8 cellular contexts compared by ENCODE assay signal in genomic region chr22:41940853-41941765, GRCh38. TPM values are rescaled to one million over a fixed set of nuclear protein-coding genes. Genes with fewer than 3 reads are reported as not detected.
DNase-seq lines count a peak whose midpoint lies in the region; ATAC-seq, FAIRE-seq and TF ChIP-seq lines count a peak whose summit lies in the region.

No MANE protein-coding gene starts in this region.

- DNase-seq in AG04450 (ENCODE audit: low read depth, low spot score) = peak; percentile 64
- DNase-seq in SHP77 (lab: John Stamatoyannopoulos, UW) = peak; percentile 43 to 54
- DNase-seq in activated naive CD4-positive, alpha-beta T cell (lab: John Stamatoyannopoulos, UW) = peak; percentile 57 to 81 (median 64)
- peak; percentile 73 to 86 for DNase-seq in frontal cortex (ENCODE audit: low spot score in 2 of 2)
- DNase-seq in osteocyte (ENCODE audit: extremely low spot score, unreplicated experiment) = peak; percentile 95

- no peaks in the 10 kb centered on the region for H3K9me3 Mint-ChIP-seq in IgD-negative memory B cell
- H3K9me3 Mint-ChIP-seq in osteocyte (ENCODE audit: unreplicated experiment) = no peaks in the 10 kb centered on the region

- H3K4me1 Mint-ChIP-seq in IgD-negative memory B cell (peaks cover 25 to 45% (median 42%) of the 10 kb centered on the region in 3 donors), osteocyte (ENCODE audit: unreplicated experiment) (peaks cover 17% of the 10 kb centered on the region)

- H3K27ac Mint-ChIP-seq in IgD-negative memory B cell (peak overlapping the region; percentile 95 to 100 (median 100)), osteocyte (ENCODE audit: unreplicated experiment) (peak overlapping the region; percentile 89)

- no peaks in the 10 kb centered on the region for H3K27me3 ChIP-seq in AG04450 (ENCODE audit: control insufficient read depth, insufficient read depth, low read length)

- peaks cover 3% of the 10 kb centered on the region for H3K27me3 Mint-ChIP-seq in IgD-negative memory B cell
- no peaks in the 10 kb centered on the region for H3K27me3 Mint-ChIP-seq in osteocyte (ENCODE audit: unreplicated experiment)

- H3K27ac ChIP-seq in AG04450 (ENCODE audit: low read depth, low read length) = peak overlapping the region; percentile 88
- peak overlapping the region; percentile 72 for H3K27ac ChIP-seq in temporal lobe (ENCODE audit: low read depth, low read length)

- H3K9me3 ChIP-seq in AG04450 (ENCODE audit: control insufficient read depth, insufficient read depth, low read length) = no peaks in the 10 kb centered on the region; the same call in 1 of the 2 replicates

- H3K4me3 Mint-ChIP-seq in IgD-negative memory B cell (peak overlapping the region; percentile 85 to 96 (median 94)), osteocyte (ENCODE audit: unreplicated experiment) (no peak overlapping the region)

- FAIRE-seq in frontal cortex (lab: Jason Lieb, UNC) = no peak

- POLR2A ChIA-PET in AG04450 (lab: Yijun Ruan, JAX) = interaction anchor here (0.5 to 1.6 kb wide), 4 partner anchors 21 to 252 kb away, joined by 3 to 6 read pairs (median 3); partner anchors contain the start of gene SNU13

- H3K36me3 Mint-ChIP-seq in IgD-negative memory B cell (peaks cover 2% of the 10 kb centered on the region), osteocyte (ENCODE audit: unreplicated experiment) (no peaks in the 10 kb centered on the region)

- H3K4me3 ChIP-seq in AG04450 (ENCODE audit: low read depth, low read length) = no peak overlapping the region

- TF ChIP-seq CTCF in AG04450 (IDR thresholded peaks at IDR 0.05; ENCODE audit: low read depth, low read length) (peak; percentile 89), osteocyte (IDR thresholded peaks at IDR 0.05) (peak; percentile 93)

- CTCF ChIA-PET in AG04450 (lab: Charles Lee) = interaction anchor here (0.6 to 9.4 kb wide), 30 partner anchors 10 to 278 kb away, joined by 3 to 281 read pairs (median 4); partner anchors contain the start of genes CCDC134, MEI1, SMIM45 and TNFRSF13C

- peak; percentile 32 for ATAC-seq in GM18868 (IDR thresholded peaks at IDR 0.05; ENCODE audit: unreplicated experiment)

RNA-seq across cellular contexts. Expression of gene CENPM, which starts 5.8 kb away (rescaled TPM):
- polyA plus RNA-seq in AG04450 (2011; rRNA removed) (5.1 and 6.8 TPM in 2 replicates), IgD-negative memory B cell (28.7 TPM)
- polyA minus RNA-seq in AG04450 (2011; rRNA and poly(A)+ RNA removed) = 3.9 and 4.1 TPM in 2 replicates
- total RNA-seq in frontal cortex (3.7 TPM), osteocyte (6.9 and 7.2 TPM in 2 replicates), temporal lobe (3.0 TPM)

RNA-seq across cellular contexts. Expression of gene TNFRSF13C, which starts 14.5 kb away (rescaled TPM):
- 0.06 and 0.07 TPM in 2 replicates for polyA plus RNA-seq in AG04450 (2011; rRNA removed)
- 0.13 and 0.23 TPM in 2 replicates for polyA minus RNA-seq in AG04450 (2011; rRNA and poly(A)+ RNA removed)
- polyA plus RNA-seq in IgD-negative memory B cell = 80.6 TPM
- total RNA-seq in frontal cortex = under 0.01 TPM
- 0.18 and 0.27 TPM in 2 replicates for total RNA-seq in osteocyte
- total RNA-seq in temporal lobe = 0.49 TPM

RNA-seq across cellular contexts. Expression of gene SHISA8, which starts 26.2 kb away (rescaled TPM):
- not detected in 2 replicates for polyA plus RNA-seq in AG04450 (2011; rRNA removed)
- polyA minus RNA-seq in AG04450 (2011; rRNA and poly(A)+ RNA removed) = not detected in 2 replicates
- polyA plus RNA-seq in IgD-negative memory B cell = 1.7 TPM
- total RNA-seq in frontal cortex = not detected
- total RNA-seq in osteocyte = not detected in 2 replicates
- not detected for total RNA-seq in temporal lobe

RNA-seq across cellular contexts. Expression of gene SEPTIN3, which starts 28.1 kb away (rescaled TPM):
- polyA plus RNA-seq in AG04450 (2011; rRNA removed) (0.22 and 0.24 TPM in 2 replicates), IgD-negative memory B cell (0.05 TPM)
- 0.17 and 0.23 TPM in 2 replicates for polyA minus RNA-seq in AG04450 (2011; rRNA and poly(A)+ RNA removed)
- total RNA-seq in frontal cortex (123 TPM), osteocyte (0.42 and 0.46 TPM in 2 replicates), temporal lobe (172 TPM)
